37 cellular contexts compared by ENCODE assay signal in genomic region chr4:4233610-4234009, GRCh38. TPM values are rescaled to one million over a fixed set of nuclear protein-coding genes. Genes with fewer than 3 reads are reported as not detected.
"Had no signal": no experiment of that assay in that cellular context is flagged by ENCODE, and none has a peak within 500 bp of the region (broad histone marks: within the 10 kb centered on the region; RNA-seq: fewer than 3 reads in every experiment).

No MANE protein-coding gene starts in this region.

- DNase-seq: activated effector memory CD4-positive, alpha-beta T cell treated with anti-CD3 and anti-CD28 coated beads, Interleukin-2, amount 50 U/mL, for 16 hours; activated effector memory CD4-positive, alpha-beta T cell treated with Interleukin-2 at 50 U/mL for 16 hours; activated gamma-delta T cell; activated gamma-delta T cell treated with Interleukin-2 at 50 U/mL for 16 hours; activated naive CD4-positive, alpha-beta T cell; activated naive CD4-positive, alpha-beta T cell treated with anti-CD3 and anti-CD28 coated beads for 36 hours; activated naive CD4-positive, alpha-beta T cell treated with anti-CD3 and anti-CD28 coated beads, Interleukin-2, amount 10 ng/mL, durations not matched to agents 7 days and 5 days; activated naive CD4-positive, alpha-beta T cell treated with anti-CD3 and anti-CD28 coated beads, Interleukin-2, amount 50 U/mL, for 16 hours; activated naive CD4-positive, alpha-beta T cell treated with Interleukin-2 at 50 U/mL for 16 hours; activated naive CD8-positive, alpha-beta T cell treated with anti-CD3 and anti-CD28 coated beads for 36 hours; activated naive CD8-positive, alpha-beta T cell treated with anti-CD3 and anti-CD28 coated beads, Interleukin-2, amount 10 ng/mL, durations not matched to agents 7 days and 5 days; activated naive CD8-positive, alpha-beta T cell treated with anti-CD3 and anti-CD28 coated beads, Interleukin-2, amount 50 U/mL, for 24 hours; activated T-cell treated with anti-CD3 and anti-CD28 coated beads, Interleukin-2, amount 50 U/mL, for 4 hours; activated T-cell treated with anti-CD3 and anti-CD28 coated beads, Interleukin-2, amount 50 U/mL, for 48 hours; activated T-cell treated with anti-CD3 and anti-CD28 coated beads, Interleukin-2, amount 50 U/mL, for 72 hours; adrenal gland; amniotic stem cell; amygdala; anterior cingulate cortex; aorta; body of pancreas; brain microvascular endothelial cell; caudate nucleus; central memory CD4-positive, alpha-beta T cell; cerebellar nuclear complex had no signal

- H3K4me3 ChIP-seq: adrenal gland, ascending aorta, body of pancreas, breast epithelium, cardiac muscle cell had no signal

- H3K9me3 ChIP-seq: adrenal gland, body of pancreas had no signal

- H3K27me3 ChIP-seq: adrenal gland, ascending aorta, body of pancreas had no signal

- H3K27ac ChIP-seq: adrenal gland, ascending aorta, body of pancreas, brain microvascular endothelial cell, breast epithelium, cardiac muscle cell had no signal

- H3K36me3 ChIP-seq: brain microvascular endothelial cell, breast epithelium had no signal

- ATAC-seq: activated naive CD4-positive, alpha-beta T cell treated with anti-CD3 and anti-CD28 coated beads, Interleukin-2, amount 50 U/mL, for 72 hours; activated naive CD8-positive, alpha-beta T cell treated with anti-CD3 and anti-CD28 coated beads, Interleukin-2, amount 50 U/mL, for 24 hours; activated T-cell treated with anti-CD3 and anti-CD28 coated beads, Interleukin-2, amount 50 U/mL, for 4 hours; activated T-cell treated with anti-CD3 and anti-CD28 coated beads, Interleukin-2, amount 50 U/mL, for 72 hours; activated T-helper 17 cell treated with anti-CD3 and anti-CD28 coated beads, Interleukin-2, amount 50 U/mL, for 72 hours; body of pancreas had no signal

- H3K4me1 ChIP-seq: adrenal gland, ascending aorta, body of pancreas, breast epithelium had no signal

RNA-seq across cellular contexts. Expression of gene OTOP1, which starts 6.9 kb away (rescaled TPM):
- total RNA-seq: activated naive CD4-positive, alpha-beta T cell treated with anti-CD3 and anti-CD28 coated beads for 36 hours; activated naive CD4-positive, alpha-beta T cell treated with anti-CD3 and anti-CD28 coated beads, Interleukin-2, amount 50 U/mL, for 72 hours; activated naive CD8-positive, alpha-beta T cell treated with anti-CD3 and anti-CD28 coated beads for 36 hours; activated naive CD8-positive, alpha-beta T cell treated with anti-CD3 and anti-CD28 coated beads, Interleukin-2, amount 10 ng/mL, durations not matched to agents 7 days and 5 days; activated T-cell treated with anti-CD3 and anti-CD28 coated beads, Interleukin-2, amount 50 U/mL, for 4 hours; activated T-cell treated with anti-CD3 and anti-CD28 coated beads, Interleukin-2, amount 50 U/mL, for 72 hours; activated T-helper 1 cell treated with anti-CD3 and anti-CD28 coated beads, Interleukin-12 subunit alpha, Interleukin-12 subunit beta, Interleukin-2, Interleukin-4 antibody, amounts not matched to agents 30 ng/mL and 10 ng/mL and 1 ng/mL, durations not matched to agents 14 hours and 24 hours and 36 hours; activated T-helper 17 cell treated with anti-CD3 and anti-CD28 coated beads, Interleukin-2, amount 50 U/mL, for 72 hours; activated T-helper 2 cell treated with anti-CD3 and anti-CD28 coated beads, Interferon-gamma antibody, Interleukin-2, Interleukin-4, amounts not matched to agents 10 μg/mL and 5 μg/mL and 100 μg/mL, durations not matched to agents 14 hours and 24 hours and 36 hours; adrenal gland; aorta; ascending aorta; astrocyte; body of pancreas; breast epithelium; bronchial epithelial cell; cardiac muscle cell; cardiac septum; cerebellum; chondrocyte had no signal

RNA-seq across cellular contexts. Expression of gene ZBTB49, which starts 56.4 kb away (rescaled TPM):
- total RNA-seq: ascending aorta had no signal
